18 cellular contexts compared by ENCODE assay signal in the genomic region with DNA sequence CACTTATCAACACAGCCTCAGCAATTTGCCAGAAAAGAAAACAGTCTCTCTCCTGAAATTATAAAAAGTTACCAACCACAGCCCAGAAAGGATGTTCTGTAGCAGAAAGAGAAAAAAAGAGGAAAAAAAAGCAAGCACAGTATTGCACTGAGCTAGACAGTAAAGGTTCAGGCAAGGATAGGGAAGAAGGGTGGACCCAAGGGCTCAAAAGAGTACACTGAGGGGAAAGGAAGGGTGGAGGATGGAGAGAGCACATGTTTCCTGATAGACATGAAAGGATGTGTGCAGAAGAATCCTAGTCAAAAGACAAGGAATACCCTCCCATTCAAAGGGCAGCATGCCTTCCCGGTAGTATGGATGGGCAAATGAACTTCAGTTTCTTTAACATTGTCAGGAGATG. TPM values are rescaled to one million over a fixed set of nuclear protein-coding genes. Genes with fewer than 3 reads are reported as not detected.
DNase-seq lines count a peak whose midpoint lies in the region; ATAC-seq and TF ChIP-seq lines count a peak whose summit lies in the region.
"Had no signal": no experiment of that assay in that cellular context is flagged by ENCODE, and none has a peak within 500 bp of the region (broad histone marks: within the 10 kb centered on the region; RNA-seq: fewer than 3 reads in every experiment).

No MANE protein-coding gene starts in this region.

- no peaks in the 10 kb centered on the region for H3K36me3 ChIP-seq in IMR-90 (ENCODE audit: control insufficient read depth, insufficient read depth, low read length)
- H3K36me3 ChIP-seq in SU-DHL-6 (ENCODE audit: low read length) = peaks cover 13% of the 10 kb centered on the region
- H3K36me3 ChIP-seq: BLaER1, SJSA1 had no signal

- H3K9ac ChIP-seq in IMR-90 (ENCODE audit: low read depth, low read length) (no peak overlapping the region), SU-DHL-6 (ENCODE audit: low read length) (no peak overlapping the region)
- H3K9ac ChIP-seq: BLaER1 had no signal

- no peaks in the 10 kb centered on the region for H3K27me3 Mint-ChIP-seq in glutamatergic neuron (ENCODE audit: unreplicated experiment)
- H3K27me3 Mint-ChIP-seq: CD4-positive, alpha-beta T cell had no signal

- peaks cover 3% of the 10 kb centered on the region; the same call in 1 of the 2 replicates for H3K9me1 ChIP-seq in IMR-90 (ENCODE audit: insufficient read depth, low read length)

- H3F3A ChIP-seq in SU-DHL-6 (ENCODE audit: insufficient read depth) = peaks cover 59% of the 10 kb centered on the region

- H3K27ac Mint-ChIP-seq in glutamatergic neuron (ENCODE audit: unreplicated experiment) = no peak overlapping the region
- H3K27ac Mint-ChIP-seq: CD4-positive, alpha-beta T cell had no signal

- ATAC-seq in IMR-90 (ENCODE audit: low read depth) (no peak), right cardiac atrium (peak; percentile 29 to 39), sciatic nerve (peak; percentile 7)

- BruUV-seq in IMR-90 (replicated peaks; lab: Mats Ljungman, UMichigan) = no TSS peak

- H2BK120ac ChIP-seq in IMR-90 (ENCODE audit: low read depth, low read length) = no peak overlapping the region

- no peak overlapping the region for H2AK9ac ChIP-seq in IMR-90 (replicated peaks; ENCODE audit: low read depth, low read length, poor library complexity)

- DNase-seq in IMR-90 (no peak), right cardiac atrium (no peak), sciatic nerve (ENCODE audit: low spot score) (no peak), NCI-H510A (lab: John Stamatoyannopoulos, UW) (no peak), glutamatergic neuron (no peak), NOMO-1 treated with DMSO at 0.1 percent for 48 hours (lab: John Stamatoyannopoulos, UW; ENCODE audit: unreplicated experiment) (no peak)
- DNase-seq: DMS 273 treated with DMSO at 0.1 percent for 48 hours; DMS79 treated with DMSO at 0.1 percent for 48 hours; HCEC 1CT; MM.1S; NCI-H187 treated with DMSO at 0.1 percent for 48 hours; NK-92 treated with Interleukin-12 subunit alpha and Interleukin-12 subunit beta, amount 100 ng/mL, for 24 hours had no signal

- no peak overlapping the region for H4K91ac ChIP-seq in IMR-90 (ENCODE audit: insufficient read depth, low read depth, low read length)

- no peak overlapping the region for H2BK15ac ChIP-seq in IMR-90 (ENCODE audit: low read depth, low read length)

- in situ Hi-C loops in IMR-90 (cut with MboI; ENCODE audit: low sequenced_read_pairs) = loop anchor here (5.0 kb wide), 1 partner anchor 152 kb away; no protein-coding TSS in a partner anchor

- TF ChIP-seq RAD21 in IMR-90 (IDR thresholded peaks at IDR 0.05; ENCODE audit: low read length) = no peak

- H3K23ac ChIP-seq in IMR-90 (ENCODE audit: low read depth, low read length) = peak overlapping the region; percentile 27; the same call in 1 of the 2 replicates

- TF ChIP-seq POLR2A in IMR-90 (IDR thresholded peaks at IDR 0.05; ENCODE audit: low read depth, low read length) = no peak

- H3K9me2 ChIP-seq in SU-DHL-6 (replicated peaks; ENCODE audit: insufficient read depth, low read length) = no peaks in the 10 kb centered on the region

- POLR2A ChIA-PET in IMR-90 (lab: Charles Lee; ENCODE audit: unreplicated experiment) = no interaction called here

- H4K5ac ChIP-seq in IMR-90 (ENCODE audit: low read depth, low read length) = no peak overlapping the region

- H3K56ac ChIP-seq in IMR-90 (ENCODE audit: extremely low read depth, insufficient read depth, low read length) = no peak overlapping the region

- H3K36me3 Mint-ChIP-seq in glutamatergic neuron (ENCODE audit: unreplicated experiment) = no peaks in the 10 kb centered on the region

- H3K4me3 ChIP-seq in IMR-90 (ENCODE audit: insufficient read depth, low read depth, low read length) (no peak overlapping the region), SU-DHL-6 (ENCODE audit: insufficient read depth, low read length, poor library complexity, severe bottlenecking) (no peak overlapping the region), right cardiac atrium (ENCODE audit: low read length) (no peak overlapping the region)
- H3K4me3 ChIP-seq: BLaER1, GM12878, SJSA1 had no signal

- H3K27me3 ChIP-seq in IMR-90 (ENCODE audit: control insufficient read depth, insufficient read depth, low read length) = no peaks in the 10 kb centered on the region
- H3K27me3 ChIP-seq in SU-DHL-6 (ENCODE audit: low read length) = no peaks in the 10 kb centered on the region
- H3K27me3 ChIP-seq in right cardiac atrium (ENCODE audit: control insufficient read depth, insufficient read depth) = no peaks in the 10 kb centered on the region
- H3K27me3 ChIP-seq: BLaER1, SJSA1 had no signal

- H3K27ac ChIP-seq in IMR-90 (ENCODE audit: insufficient read depth, low read length) (no peak overlapping the region), SU-DHL-6 (ENCODE audit: low read depth, low read length) (peak overlapping the region; percentile 5), right cardiac atrium (ENCODE audit: low read length) (no peak overlapping the region)
- H3K27ac ChIP-seq: BLaER1, HL-60, SJSA1 had no signal

- H3K4me1 ChIP-seq in IMR-90 (ENCODE audit: control insufficient read depth, insufficient read depth, low read length) = peaks cover 5% of the 10 kb centered on the region
- no peaks in the 10 kb centered on the region for H3K4me1 ChIP-seq in right cardiac atrium (ENCODE audit: control insufficient read depth, insufficient read depth, low read length)
- H3K4me1 ChIP-seq: BLaER1, SJSA1 had no signal

- no peak overlapping the region for H2AFZ ChIP-seq in IMR-90 (replicated peaks; ENCODE audit: low read length, poor library complexity)
- no peak overlapping the region for H2AFZ ChIP-seq in SU-DHL-6 (ENCODE audit: low read depth, low read length, severe bottlenecking)

- H3K4me3 Mint-ChIP-seq in glutamatergic neuron (ENCODE audit: unreplicated experiment) = no peak overlapping the region
- H3K4me3 Mint-ChIP-seq: CD4-positive, alpha-beta T cell had no signal

- H4K20me1 ChIP-seq in IMR-90 (ENCODE audit: insufficient read depth, low read length) (peaks cover 59% of the 10 kb centered on the region), SU-DHL-6 (ENCODE audit: low read depth, low read length) (peaks cover 43% of the 10 kb centered on the region)

- no peaks in the 10 kb centered on the region for H3K4me1 Mint-ChIP-seq in glutamatergic neuron (ENCODE audit: low read depth, unreplicated experiment)

- H3K4me2 ChIP-seq in IMR-90 (ENCODE audit: low read depth, low read length) = no peak overlapping the region
- H3K4me2 ChIP-seq in SU-DHL-6 (ENCODE audit: low read depth, low read length, poor library complexity, severe bottlenecking) = no peak overlapping the region
- H3K4me2 ChIP-seq: BLaER1 had no signal

- H2BK20ac ChIP-seq in IMR-90 (ENCODE audit: low read depth, low read length) = no peak overlapping the region

- no peaks in the 10 kb centered on the region for H3K9me3 Mint-ChIP-seq in glutamatergic neuron (ENCODE audit: unreplicated experiment)
- H3K9me3 Mint-ChIP-seq: CD4-positive, alpha-beta T cell had no signal

- peaks cover 100% of the 10 kb centered on the region for H3K79me2 ChIP-seq in SU-DHL-6 (ENCODE audit: insufficient read depth, low read length)

- H3K9me3 ChIP-seq in IMR-90 (ENCODE audit: control insufficient read depth, insufficient read depth, low read length) (no peaks in the 10 kb centered on the region), SU-DHL-6 (ENCODE audit: insufficient read depth, low read length) (no peaks in the 10 kb centered on the region), right cardiac atrium (ENCODE audit: control insufficient read depth, low read length) (no peaks in the 10 kb centered on the region)
- H3K9me3 ChIP-seq: BLaER1, SJSA1 had no signal

- intact Hi-C loops in IMR-90 (cut with micrococcal nuclease) (loop anchor here (1.0 to 2.0 kb wide), 2 partner anchors 59 to 155 kb away; a partner anchor contains a TSS), right cardiac atrium (cut with DNase I) (loop anchor here (2.0 to 5.0 kb wide), 4 partner anchors 57 to 157 kb away; a partner anchor contains a TSS), sciatic nerve (cut with DNase I) (loop anchor here (10.0 kb wide), 1 partner anchor 155 kb away; no protein-coding TSS in a partner anchor)

- H3K4ac ChIP-seq in IMR-90 (ENCODE audit: low read depth, low read length) = no peak overlapping the region

- H3K18ac ChIP-seq in IMR-90 (ENCODE audit: low read depth, low read length) = no peak overlapping the region

- no CpG with 5 or more reads among the region's 1 CpG for WGBS in IMR-90 (ENCODE audit: extremely low coverage in 2 of 2, insufficient read length in 1 of 2), 2 experiments
- WGBS in right cardiac atrium = 60% methylated on average over 1 of the region's 1 CpG

- H2BK5ac ChIP-seq in IMR-90 (ENCODE audit: low read depth, low read length, poor library complexity, severe bottlenecking) = no peak overlapping the region

- TF ChIP-seq CTCF in IMR-90 (conservative IDR thresholded peaks at IDR 0.05; ENCODE audit: low read depth, low read length) = no peak
- no peak for TF ChIP-seq CTCF in SU-DHL-6 (IDR thresholded peaks at IDR 0.05; ENCODE audit: insufficient read depth, low read length, poor library complexity, severe bottlenecking)
- no peak for TF ChIP-seq CTCF in glutamatergic neuron (IDR thresholded peaks at IDR 0.05; ENCODE audit: partially characterized antibody, unreplicated experiment)

- dilution Hi-C loops in IMR-90 (cut with HindIII; ENCODE audit: low sequenced_read_pairs, unreplicated experiment) = loop anchor here (25.0 kb wide), 1 partner anchor 162 kb away; no protein-coding TSS in a partner anchor

- H2AK5ac ChIP-seq in IMR-90 (ENCODE audit: low read depth, low read length) = 0 out of 2 replicates have a peak overlapping the region, but pooled peaks have one; percentile 15

- peaks cover 11 to 87% of the 10 kb centered on the region in 2 experiments for H3K79me1 ChIP-seq in IMR-90 (ENCODE audit: low read depth in 1 of 2, low read length in 2 of 2)

- H3K14ac ChIP-seq in IMR-90 (replicated peaks; ENCODE audit: low read depth, low read length) = no peak overlapping the region

- CTCF ChIA-PET in IMR-90 (lab: Yijun Ruan, JAX) = interaction anchor here (0.8 to 3.1 kb wide), 8 partner anchors 9 to 158 kb away, joined by 3 to 27 read pairs (median 6); no protein-coding TSS in a partner anchor

- H4K8ac ChIP-seq in IMR-90 (ENCODE audit: low read depth in 2 of 2, low read length in 2 of 2) = no peak overlapping the region

RNA-seq across cellular contexts. Expression of a gene that starts 59.1 kb away (rescaled TPM):
- total RNA-seq in IMR-90 (2012; rRNA removed) = 106 and 155 TPM in 2 replicates
- 64.8 and 85.5 TPM in 2 replicates for polyA plus RNA-seq in IMR-90 (2012; rRNA removed)
- 13.2 and 50.0 TPM in 2 replicates for polyA plus RNA-seq in IMR-90 (2012; cell fraction: cytosol; rRNA removed)
- 20.2 and 33.9 TPM in 2 replicates for polyA plus RNA-seq in IMR-90 (2012; cell fraction: nucleus; rRNA removed; ENCODE audit: low replicate concordance)
- 10 to 100 TPM; 23.9 to 32.7 (median 29.8) TPM for total RNA-seq in right cardiac atrium
- polyA plus RNA-seq in right cardiac atrium = 28.2 TPM
- 23.4 TPM for total RNA-seq in sciatic nerve
- 20.8 TPM for total RNA-seq in glutamatergic neuron (ENCODE audit: unreplicated experiment)
